Comparison of ENCODE assay signal across 12 cellular contexts in the genomic region with DNA sequence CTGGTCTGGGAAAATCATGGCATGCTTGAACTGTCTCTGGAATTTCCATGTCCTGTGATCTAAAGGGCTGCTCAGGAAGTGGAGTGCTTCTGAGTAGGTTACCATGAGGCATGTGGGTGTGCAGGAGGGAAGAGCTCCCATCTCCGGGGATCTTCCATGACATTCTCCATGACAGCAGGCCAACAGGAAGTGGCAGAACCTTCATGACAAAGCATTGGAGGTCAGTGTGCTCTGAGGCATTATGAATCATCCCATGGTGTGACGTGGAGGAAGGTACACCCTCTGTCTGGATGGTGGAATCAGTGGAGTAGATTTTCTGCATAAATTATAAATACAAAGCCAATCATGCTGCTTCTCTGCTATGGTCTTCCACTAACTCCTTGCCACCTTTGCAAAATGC.
DNase-seq lines count a peak whose midpoint lies in the region; ATAC-seq, FAIRE-seq and TF ChIP-seq lines count a peak whose summit lies in the region.
"Had no signal": no experiment of that assay in that cellular context is flagged by ENCODE, and none has a peak within 500 bp of the region (broad histone marks: within the 10 kb centered on the region; RNA-seq: fewer than 3 reads in every experiment).

No MANE protein-coding gene starts in this region.

- no peaks in the 10 kb centered on the region for H3K9me3 Mint-ChIP-seq in activated T-cell treated with anti-CD3 and anti-CD28 coated beads, Interleukin-2, amount 50 U/mL, for 72 hours

- H3K4me1 ChIP-seq in vagina, result no peaks in the 10 kb centered on the region
- H3K4me1 ChIP-seq: parathyroid adenoma had no signal

- H3K4me3 ChIP-seq in epithelial cell of esophagus (ENCODE audit: low read length) (no peak overlapping the region), vagina (no peak overlapping the region)
- H3K4me3 ChIP-seq: dorsolateral prefrontal cortex, upper lobe of right lung had no signal

- H3K4me1 Mint-ChIP-seq in activated T-cell treated with anti-CD3 and anti-CD28 coated beads, Interleukin-2, amount 50 U/mL, for 72 hours (ENCODE audit: low read depth), result no peaks in the 10 kb centered on the region

- no peak for TF ChIP-seq POLR2A in vagina (IDR thresholded peaks at IDR 0.05)

- peak; percentile 30 for ATAC-seq in omental fat pad (ENCODE audit: low FRiP score)
- no peak for ATAC-seq in activated T-cell treated with anti-CD3 and anti-CD28 coated beads, Interleukin-2, amount 50 U/mL, for 72 hours (replicated peaks in 1 of 2)
- no peak for ATAC-seq in HG03565 (IDR thresholded peaks at IDR 0.05; ENCODE audit: unreplicated experiment)
- ATAC-seq: upper lobe of right lung had no signal

- peaks cover 21% of the 10 kb centered on the region for H3K27me3 Mint-ChIP-seq in activated T-cell treated with anti-CD3 and anti-CD28 coated beads, Interleukin-2, amount 50 U/mL, for 72 hours (ENCODE audit: low read depth)

- no peaks in the 10 kb centered on the region for H3K27me3 ChIP-seq in vagina
- H3K27me3 ChIP-seq: dorsolateral prefrontal cortex, upper lobe of right lung had no signal

- no peaks in the 10 kb centered on the region for H3K9me3 ChIP-seq in vagina
- H3K9me3 ChIP-seq: upper lobe of right lung had no signal

- no peak overlapping the region for H3K27ac ChIP-seq in vagina
- H3K27ac ChIP-seq: dorsolateral prefrontal cortex, parathyroid adenoma, upper lobe of right lung had no signal

- DNase-seq in ELR (ENCODE audit: low read depth), result peak; percentile 96
- DNase-seq in RCC 7860 (ENCODE audit: low spot score), result peak; percentile 94
- peak; percentile 91 for DNase-seq in epithelial cell of esophagus (ENCODE audit: low read depth)
- no peak for DNase-seq in omental fat pad (ENCODE audit: low spot score)
- DNase-seq in activated T-cell treated with anti-CD3 and anti-CD28 coated beads, Interleukin-2, amount 50 U/mL, for 72 hours, result no peak
- no peak for DNase-seq in NOMO-1 treated with DMSO at 0.1 percent for 48 hours (lab: John Stamatoyannopoulos, UW; ENCODE audit: unreplicated experiment)
- no peak for DNase-seq in vagina (ENCODE audit: extremely low spot score in 2 of 2)
- DNase-seq: activated T-cell treated with anti-CD3 and anti-CD28 coated beads, Interleukin-2, amount 50 U/mL, for 48 hours; dorsolateral prefrontal cortex; upper lobe of right lung had no signal

- intact Hi-C loops in vagina (cut with DNase I), result no loop called here

- H3K36me3 ChIP-seq in vagina, result no peaks in the 10 kb centered on the region
- H3K36me3 ChIP-seq: upper lobe of right lung had no signal

- TF ChIP-seq CTCF in epithelial cell of esophagus (IDR thresholded peaks at IDR 0.05; ENCODE audit: insufficient read depth, low read depth, low read length, missing control alignments), result no peak
- TF ChIP-seq CTCF in omental fat pad (IDR thresholded peaks at IDR 0.05), result no peak
- no peak for TF ChIP-seq CTCF in vagina (IDR thresholded peaks at IDR 0.05)

- H3K27ac Mint-ChIP-seq in activated T-cell treated with anti-CD3 and anti-CD28 coated beads, Interleukin-2, amount 50 U/mL, for 72 hours, result no peak overlapping the region

- no peak overlapping the region for H3K4me3 Mint-ChIP-seq in activated T-cell treated with anti-CD3 and anti-CD28 coated beads, Interleukin-2, amount 50 U/mL, for 72 hours

- H3K36me3 Mint-ChIP-seq in activated T-cell treated with anti-CD3 and anti-CD28 coated beads, Interleukin-2, amount 50 U/mL, for 72 hours (ENCODE audit: insufficient read depth in 2 of 2), result no peaks in the 10 kb centered on the region

- peak; percentile 83 for FAIRE-seq in RCC 7860 (lab: Jason Lieb, UNC)

Comparison
In these comparisons a context has a peak if more than half of its experiments do, and no peak if none do; other contexts are left out.
1. DNase-seq: peak in ELR (single experiment), RCC 7860 (single experiment) and epithelial cell of esophagus (single experiment); none in omental fat pad (single experiment), activated T-cell treated with anti-CD3 and anti-CD28 coated beads, Interleukin-2, amount 50 U/mL, for 72 hours (0 of 2), NOMO-1 treated with DMSO at 0.1 percent for 48 hours (single experiment) and vagina (0 of 2).